Comparison of ENCODE assay signal across 20 cellular contexts in genomic region chr7:27181795-27182275, GRCh38. TPM values are rescaled to one million over a fixed set of nuclear protein-coding genes. Genes with fewer than 3 reads are reported as not detected.
DNase-seq lines count a peak whose midpoint lies in the region; ATAC-seq and TF ChIP-seq lines count a peak whose summit lies in the region.
"Had no signal": no experiment of that assay in that cellular context is flagged by ENCODE, and none has a peak within 500 bp of the region (broad histone marks: within the 10 kb centered on the region; RNA-seq: fewer than 3 reads in every experiment).

No MANE protein-coding gene starts in this region.

- TF ChIP-seq EP300 in sigmoid colon (IDR thresholded peaks at IDR 0.05): no peak

- TF ChIP-seq POLR2A in sigmoid colon (IDR thresholded peaks at IDR 0.05): no peak

- intact Hi-C loops in sigmoid colon (cut with DNase I): no loop called here
- intact Hi-C loops in Right ventricle myocardium superior (cut with DNase I): no loop called here

- peaks cover 16% of the 10 kb centered on the region for H3K9me3 Mint-ChIP-seq in glutamatergic neuron (ENCODE audit: unreplicated experiment)
- H3K9me3 Mint-ChIP-seq: activated T-cell treated with anti-CD3 and anti-CD28 coated beads, Interleukin-2, amount 50 U/mL, for 24 hours; stimulated activated naive B cell treated with anti-CD40 and anti-IgM and Interleukin-4, amounts not matched to agents 10 μg/mL and 1 μg/mL and 100 μg/mL, for 72 hours had no signal

- TF ChIP-seq CTCF in AG10803 (conservative IDR thresholded peaks at IDR 0.05; ENCODE audit: low read length) (no peak), foreskin fibroblast (IDR thresholded peaks at IDR 0.05; ENCODE audit: low read depth, low read length) (no peak), sigmoid colon (IDR thresholded peaks at IDR 0.05) (no peak), glutamatergic neuron (IDR thresholded peaks at IDR 0.05; ENCODE audit: partially characterized antibody, unreplicated experiment) (no peak)

- H3K27me3 Mint-ChIP-seq in glutamatergic neuron (ENCODE audit: unreplicated experiment): peaks cover 54% of the 10 kb centered on the region

- no peaks in the 10 kb centered on the region for H3K36me3 Mint-ChIP-seq in glutamatergic neuron (ENCODE audit: unreplicated experiment)
- H3K36me3 Mint-ChIP-seq: naive thymus-derived CD4-positive, alpha-beta T cell had no signal

- DNase-seq in AG10803 (ENCODE audit: low read depth) (no peak), HCEC 1CT (peak; percentile 11), foreskin fibroblast (peak in 1 of 2 donors; percentile 64), sigmoid colon (peak; percentile 72), NCI-H510A treated with DMSO at 0.1 percent for 48 hours (lab: John Stamatoyannopoulos, UW) (no peak), glutamatergic neuron (no peak), Right ventricle myocardium superior (no peak), T-helper 9 cell (no peak)
- DNase-seq: anterior cingulate cortex; NCI-H1694; NCI-H524 treated with DMSO at 0.1 percent for 48 hours; stimulated activated naive B cell treated with anti-CD40 and anti-IgM and Interleukin-4, amounts not matched to agents 10 μg/mL and 1 μg/mL and 100 μg/mL, for 72 hours; T-helper 1 cell had no signal

- no peaks in the 10 kb centered on the region for H3K9me3 ChIP-seq in sigmoid colon
- H3K9me3 ChIP-seq: HAP-1, right atrium auricular region had no signal

- H3K4me1 ChIP-seq in sigmoid colon: peaks cover 3 to 52% (median 35%) of the 10 kb centered on the region in 4 donors

- peaks cover 0 to 11% (median 0%) of the 10 kb centered on the region in 3 donors for H3K27me3 ChIP-seq in sigmoid colon

- 29 to 71% methylated on average over 4 of the region's 4 CpGs for WGBS in sigmoid colon, 2 donors

- H3K4me1 Mint-ChIP-seq in glutamatergic neuron (ENCODE audit: low read depth, unreplicated experiment): no peaks in the 10 kb centered on the region

- H3K4me3 Mint-ChIP-seq in glutamatergic neuron (ENCODE audit: unreplicated experiment): no peak overlapping the region
- H3K4me3 Mint-ChIP-seq: activated T-cell treated with anti-CD3 and anti-CD28 coated beads, Interleukin-2, amount 50 U/mL, for 24 hours; stimulated activated naive B cell treated with anti-CD40 and anti-IgM and Interleukin-4, amounts not matched to agents 10 μg/mL and 1 μg/mL and 100 μg/mL, for 72 hours had no signal

- H3K4me3 ChIP-seq in AG10803 (ENCODE audit: low read length) (peak overlapping the region; percentile 79), foreskin fibroblast (ENCODE audit: low read depth in 1 of 2, low read length in 2 of 2) (peak overlapping the region; percentile 59 to 93), sigmoid colon (peak overlapping the region in 3 of 4 donors; percentile 8 to 76 (median 72))
- H3K4me3 ChIP-seq: right atrium auricular region had no signal

- peak overlapping the region in 3 of 4 donors; percentile 97 to 98 (median 98) for H3K27ac ChIP-seq in sigmoid colon
- H3K27ac ChIP-seq: HL-60, right atrium auricular region had no signal

- H3K27ac Mint-ChIP-seq in glutamatergic neuron (ENCODE audit: unreplicated experiment): no peak overlapping the region
- H3K27ac Mint-ChIP-seq: activated T-cell treated with anti-CD3 and anti-CD28 coated beads, Interleukin-2, amount 50 U/mL, for 24 hours; stimulated activated naive B cell treated with anti-CD40 and anti-IgM and Interleukin-4, amounts not matched to agents 10 μg/mL and 1 μg/mL and 100 μg/mL, for 72 hours had no signal

- no peak for ATAC-seq in Right ventricle myocardium superior (ENCODE audit: poor library complexity)
- ATAC-seq: activated CD4-positive, CD25-positive, alpha-beta regulatory T cell treated with anti-CD3 and anti-CD28 coated beads, Interleukin-2, amount 50 U/mL, for 24 hours; naive thymus-derived CD4-positive, alpha-beta T cell; stimulated activated naive B cell treated with anti-CD40 and anti-IgM and Interleukin-4, amounts not matched to agents 10 μg/mL and 1 μg/mL and 100 μg/mL, for 72 hours had no signal

- H3K36me3 ChIP-seq in sigmoid colon: no peaks in the 10 kb centered on the region
- H3K36me3 ChIP-seq: right atrium auricular region had no signal

RNA-seq across cellular contexts. Expression of gene HOXA11, which starts 3.2 kb away (rescaled TPM):
- 10 to 100 TPM; 18.7 to 25.0 (median 22.1) TPM for total RNA-seq in sigmoid colon
- polyA plus RNA-seq in sigmoid colon: 1 to 10 TPM; 3.0 to 6.0 (median 4.8) TPM
- not detected for total RNA-seq in glutamatergic neuron (ENCODE audit: unreplicated experiment)
- total RNA-seq in Right ventricle myocardium superior: not detected
- total RNA-seq: naive thymus-derived CD4-positive, alpha-beta T cell; right atrium auricular region had no signal
- polyA plus RNA-seq: naive thymus-derived CD4-positive, alpha-beta T cell had no signal

RNA-seq across cellular contexts. Expression of gene HOXA10, which starts 7.7 kb away (rescaled TPM):
- total RNA-seq in sigmoid colon (10 to 100 TPM; 55.1 to 64.0 (median 59.5) TPM), glutamatergic neuron (ENCODE audit: unreplicated experiment) (not detected), Right ventricle myocardium superior (not detected)
- polyA plus RNA-seq in sigmoid colon: 10 to 100 TPM; 22.2 to 25.0 (median 22.8) TPM
- total RNA-seq: right atrium auricular region had no signal
- polyA plus RNA-seq: naive thymus-derived CD4-positive, alpha-beta T cell had no signal

RNA-seq across cellular contexts. Expression of gene HOXA9, which starts 16.5 kb away (rescaled TPM):
- total RNA-seq in sigmoid colon (10 to 100 TPM; 13.0 to 35.7 (median 18.2) TPM), glutamatergic neuron (ENCODE audit: unreplicated experiment) (not detected), Right ventricle myocardium superior (not detected)
- polyA plus RNA-seq in sigmoid colon: 10 to 100 TPM; 21.4 to 22.4 (median 21.6) TPM
- total RNA-seq: right atrium auricular region had no signal
- polyA plus RNA-seq: naive thymus-derived CD4-positive, alpha-beta T cell had no signal

RNA-seq across cellular contexts. Expression of gene HOXA13, which starts 18.1 kb away (rescaled TPM):
- total RNA-seq in sigmoid colon: 10 to 100 TPM in 3 of 4 donors, 1 to 10 TPM in 1; 9.4 to 35.3 (median 21.8) TPM
- polyA plus RNA-seq in sigmoid colon: 10 to 100 TPM; 10.7 to 21.6 (median 17.1) TPM
- not detected for total RNA-seq in glutamatergic neuron (ENCODE audit: unreplicated experiment)
- not detected for total RNA-seq in Right ventricle myocardium superior
- total RNA-seq: epithelial cell of proximal tubule; naive thymus-derived CD4-positive, alpha-beta T cell; right atrium auricular region had no signal
- polyA plus RNA-seq: naive thymus-derived CD4-positive, alpha-beta T cell had no signal

RNA-seq across cellular contexts. Expression of gene HOXA7, which starts 25.4 kb away (rescaled TPM):
- total RNA-seq in sigmoid colon (1 to 10 TPM; 4.7 to 9.1 (median 7.3) TPM), glutamatergic neuron (ENCODE audit: unreplicated experiment) (not detected), Right ventricle myocardium superior (not detected)
- polyA plus RNA-seq in sigmoid colon: 10 to 100 TPM; 18.0 to 23.9 (median 18.0) TPM
- total RNA-seq: naive thymus-derived CD4-positive, alpha-beta T cell; right atrium auricular region had no signal
- polyA plus RNA-seq: naive thymus-derived CD4-positive, alpha-beta T cell had no signal

Comparison
In these comparisons a context has a peak if more than half of its experiments do, and no peak if none do; other contexts are left out.
1. DNase-seq: peak in HCEC 1CT (single experiment) and sigmoid colon (single experiment); none in AG10803 (single experiment), NCI-H510A treated with DMSO at 0.1 percent for 48 hours (single experiment), glutamatergic neuron (single experiment), Right ventricle myocardium superior (single experiment) and T-helper 9 cell (single experiment).
2. RNA of gene HOXA11, which starts 3.2 kb away (total RNA-seq): 18.7 to 25.0 TPM in sigmoid colon; not detected in glutamatergic neuron (single experiment) and not detected in Right ventricle myocardium superior (single experiment); every median in the first group is over 10 times any median in the second.
3. RNA of gene HOXA10, which starts 7.7 kb away (total RNA-seq): 55.1 to 64.0 TPM in sigmoid colon; not detected in glutamatergic neuron (single experiment) and not detected in Right ventricle myocardium superior (single experiment); every median in the first group is over 10 times any median in the second.
4. RNA of gene HOXA9, which starts 16.5 kb away (total RNA-seq): 13.0 to 35.7 TPM in sigmoid colon; not detected in glutamatergic neuron (single experiment) and not detected in Right ventricle myocardium superior (single experiment); every median in the first group is over 10 times any median in the second.
5. Peak in every context shown above with its lines, with median percentiles within 50 percentile points of each other: H3K4me3 ChIP-seq.